12 cellular contexts compared by ENCODE assay signal in the genomic region with DNA sequence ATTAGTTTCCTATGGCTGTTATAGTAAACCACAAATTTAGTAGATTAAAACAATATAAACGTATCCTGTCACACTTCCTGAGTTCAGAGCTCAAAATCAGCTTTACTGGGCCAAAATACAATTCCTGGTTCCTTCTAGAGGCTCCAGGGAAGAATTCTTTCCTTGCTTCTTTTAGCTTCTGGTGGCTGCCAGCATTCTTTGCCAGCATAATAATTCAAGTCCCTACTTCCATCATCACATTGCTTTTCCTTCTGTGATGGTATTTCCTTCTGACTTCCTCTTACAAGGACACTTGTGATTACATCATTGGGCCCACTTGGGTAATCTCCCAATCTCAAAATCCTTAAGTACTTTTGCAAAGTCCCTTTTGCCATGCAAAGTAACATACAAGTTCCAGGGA. TPM values are rescaled to one million over a fixed set of nuclear protein-coding genes. Genes with fewer than 3 reads are reported as not detected.
DNase-seq lines count a peak whose midpoint lies in the region; TF ChIP-seq lines count a peak whose summit lies in the region.
"Had no signal": no experiment of that assay in that cellular context is flagged by ENCODE, and none has a peak within 500 bp of the region (broad histone marks: within the 10 kb centered on the region; RNA-seq: fewer than 3 reads in every experiment).

No MANE protein-coding gene starts in this region.

- intact Hi-C loops in transverse colon (cut with DNase I; ENCODE audit: low total_unique reads): no loop called here

- no peak for TF ChIP-seq POLR2A in transverse colon (IDR thresholded peaks at IDR 0.05)

- in situ Hi-C loops in transverse colon (cut with MboI; ENCODE audit: low pct_ligation_motif_present in 1 of 4, low pct_unique_long_range_greater_than_20kb in 1 of 4, low sequenced_read_pairs in 3 of 4): no loop called here

- H3K36me3 ChIP-seq in transverse colon: peaks cover 0 to 22% (median 0%) of the 10 kb centered on the region in 4 donors

- TF ChIP-seq EP300 in transverse colon (IDR thresholded peaks at IDR 0.05; ENCODE audit: low read depth): no peak

- no peak overlapping the region for H3K27ac ChIP-seq in transverse colon

- no peaks in the 10 kb centered on the region for H3K27me3 ChIP-seq in transverse colon

- TF ChIP-seq CTCF in fibroblast of mammary gland (conservative IDR thresholded peaks at IDR 0.05; ENCODE audit: control insufficient read depth, insufficient read depth, low read depth, low read length) (no peak), transverse colon (IDR thresholded peaks at IDR 0.05) (no peak)

- H3K4me1 ChIP-seq in transverse colon: no peaks in the 10 kb centered on the region

- WGBS in transverse colon (ENCODE audit: low coverage in 1 of 2), 2 donors: 46 to 52% methylated on average over 1 of the region's 1 CpG

- H3K4me3 ChIP-seq in fibroblast of mammary gland (ENCODE audit: control insufficient read depth, low read depth, low read length): no peak overlapping the region
- no peak overlapping the region for H3K4me3 ChIP-seq in transverse colon
- H3K4me3 ChIP-seq: A549 had no signal

- peak; percentile 1 to 42 for DNase-seq in NOMO-1 (lab: John Stamatoyannopoulos, UW; ENCODE audit: unreplicated experiment in 2 of 2)
- DNase-seq in NOMO-1 treated with dmso at 0.1 percent for 144 hours (lab: John Stamatoyannopoulos, UW; ENCODE audit: unreplicated experiment): no peak
- peak; percentile 10 for DNase-seq in OCI-M1 (lab: John Stamatoyannopoulos, UW)
- peak; percentile 42 for DNase-seq in fibroblast of mammary gland (ENCODE audit: low read depth)
- peak; percentile 61 for DNase-seq in pulmonary artery endothelial cell (ENCODE audit: low read depth, low spot score)
- no peak for DNase-seq in NCI-H748 (lab: John Stamatoyannopoulos, UW; ENCODE audit: unreplicated experiment)
- DNase-seq in transverse colon: no peak
- DNase-seq in retina: no peak
- DNase-seq: NCI-H1048, NCI-H748 treated with DMSO at 0.1 percent for 48 hours, T-helper 9 cell had no signal

- H3K9me3 ChIP-seq in transverse colon: no peaks in the 10 kb centered on the region
- H3K9me3 ChIP-seq: A549 had no signal

RNA-seq across cellular contexts. Expression of a gene that starts 40.6 kb away (rescaled TPM):
- total RNA-seq in pulmonary artery endothelial cell: 36.6 and 43.8 TPM in 2 replicates
- total RNA-seq in transverse colon: 10 to 100 TPM; 12.3 to 27.9 (median 25.3) TPM

RNA-seq across cellular contexts. Expression of a gene that starts 56.3 kb away (rescaled TPM):
- 115 and 245 TPM in 2 replicates for total RNA-seq in pulmonary artery endothelial cell
- 100 to 1,000 TPM in 2 of 4 donors, 1 to 10 TPM in 2; 3.4 to 151 (median 56.4) TPM for total RNA-seq in transverse colon

RNA-seq across cellular contexts. Expression of a gene that starts 56.8 kb away (rescaled TPM):
- total RNA-seq in pulmonary artery endothelial cell (183 and 512 TPM in 2 replicates), transverse colon (100 to 1,000 TPM in 2 of 4 donors, 10 to 100 TPM in 2; 75.9 to 149 (median 108) TPM)

Comparison
In these comparisons a context has a peak if more than half of its experiments do, and no peak if none do; other contexts are left out.
1. DNase-seq: peak in NOMO-1 (2 of 2), OCI-M1 (single experiment), fibroblast of mammary gland (single experiment) and pulmonary artery endothelial cell (single experiment); none in NOMO-1 treated with dmso at 0.1 percent for 144 hours (single experiment), NCI-H748 (single experiment), transverse colon (single experiment) and retina (single experiment).